9 cellular contexts compared by ENCODE assay signal in the genomic region with DNA sequence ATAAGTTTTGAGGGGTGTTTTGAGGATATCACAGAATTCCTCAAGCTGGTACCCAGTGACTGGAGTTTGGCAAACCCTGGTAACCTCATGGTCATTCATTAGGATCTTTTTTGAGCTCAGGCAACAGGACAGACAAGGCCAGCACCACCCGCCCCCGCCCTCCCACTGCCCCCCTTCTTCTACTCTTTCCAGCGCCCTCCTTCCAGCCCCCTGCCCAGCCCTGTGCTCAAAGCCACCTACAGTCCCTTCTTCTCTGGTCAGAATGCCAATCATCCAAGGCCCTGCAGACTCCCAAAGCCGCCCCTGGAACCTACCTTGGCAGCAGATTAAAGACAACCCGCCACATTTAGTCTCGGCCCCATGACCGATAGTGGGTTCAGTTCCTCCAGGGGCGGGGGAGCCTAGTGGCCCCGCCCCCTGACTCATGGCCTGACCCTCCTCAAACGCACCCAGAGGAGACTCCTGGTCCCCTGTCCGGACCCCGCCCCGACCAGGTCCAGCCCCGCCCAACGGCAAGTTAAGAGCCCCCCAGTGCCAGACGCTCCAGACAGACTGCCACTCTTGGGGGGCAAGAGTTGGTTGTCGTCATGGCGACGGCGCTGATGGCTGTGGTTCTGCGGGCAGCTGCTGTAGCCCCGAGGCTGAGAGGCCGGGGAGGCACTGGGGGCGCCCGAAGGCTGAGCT. TPM values are rescaled to one million over a fixed set of nuclear protein-coding genes. Genes with fewer than 3 reads are reported as not detected.
A peak's percentile ranks its signal among the peaks of the same experiment; 100 is the strongest.
DNase-seq lines count a peak whose midpoint lies in the region; TF ChIP-seq lines count a peak whose summit lies in the region.
"Had no signal": no experiment of that assay in that cellular context is flagged by ENCODE, and none has a peak within 500 bp of the region (broad histone marks: within the 10 kb centered on the region; RNA-seq: fewer than 3 reads in every experiment).

A gene with protein sequence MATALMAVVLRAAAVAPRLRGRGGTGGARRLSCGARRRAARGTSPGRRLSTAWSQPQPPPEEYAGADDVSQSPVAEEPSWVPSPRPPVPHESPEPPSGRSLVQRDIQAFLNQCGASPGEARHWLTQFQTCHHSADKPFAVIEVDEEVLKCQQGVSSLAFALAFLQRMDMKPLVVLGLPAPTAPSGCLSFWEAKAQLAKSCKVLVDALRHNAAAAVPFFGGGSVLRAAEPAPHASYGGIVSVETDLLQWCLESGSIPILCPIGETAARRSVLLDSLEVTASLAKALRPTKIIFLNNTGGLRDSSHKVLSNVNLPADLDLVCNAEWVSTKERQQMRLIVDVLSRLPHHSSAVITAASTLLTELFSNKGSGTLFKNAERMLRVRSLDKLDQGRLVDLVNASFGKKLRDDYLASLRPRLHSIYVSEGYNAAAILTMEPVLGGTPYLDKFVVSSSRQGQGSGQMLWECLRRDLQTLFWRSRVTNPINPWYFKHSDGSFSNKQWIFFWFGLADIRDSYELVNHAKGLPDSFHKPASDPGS (plus strand): TSS at position 546 of the 684 bp plus-strand sequence. CDS start 42 bp downstream, at position 588.

- H3K36me3 ChIP-seq in ACC112 (ENCODE audit: insufficient read depth, low read length) (no peaks in the 10 kb centered on the region), colonic mucosa (no peaks in the 10 kb centered on the region), mesendoderm (ENCODE audit: control insufficient read depth, insufficient read depth, low read length) (no peaks in the 10 kb centered on the region), uterus (no peaks in the 10 kb centered on the region)

- H4K5ac ChIP-seq in mesendoderm (ENCODE audit: low read length) = no peak within 1 kb of the TSS

- H3K27me3 ChIP-seq in ACC112 (ENCODE audit: insufficient read depth, low read length) (no peaks in the 10 kb centered on the region), colonic mucosa (peaks cover 18% of the 10 kb centered on the region), mesendoderm (ENCODE audit: insufficient read depth, low read length, poor library complexity) (peaks cover 9% of the 10 kb centered on the region), uterus (peaks cover 11 to 21% of the 10 kb centered on the region in 2 donors)

- WGBS in mesendoderm (ENCODE audit: extremely low coverage, insufficient coverage, low lambda C conversion rate) = no CpG with 5 or more reads among the region's 25 CpGs

- no peak within 1 kb of the TSS for H3K23ac ChIP-seq in mesendoderm (ENCODE audit: low read length)

- no peak within 1 kb of the TSS for H3K18ac ChIP-seq in mesendoderm (ENCODE audit: low read length)

- H3K4ac ChIP-seq in mesendoderm (ENCODE audit: low read depth, low read length) = no peak within 1 kb of the TSS

- H3K4me1 ChIP-seq in ACC112 (ENCODE audit: control insufficient read depth, insufficient read depth, low read length, unreplicated experiment) = peaks cover 31% of the 10 kb centered on the region
- peaks cover 11% of the 10 kb centered on the region for H3K4me1 ChIP-seq in colonic mucosa
- peaks cover 2% of the 10 kb centered on the region for H3K4me1 ChIP-seq in mesendoderm (ENCODE audit: control insufficient read depth, low read depth, low read length)
- peaks cover 0 to 27% of the 10 kb centered on the region in 2 donors for H3K4me1 ChIP-seq in uterus

- TF ChIP-seq POLR2A in uterus (IDR thresholded peaks at IDR 0.05) = no peak

- H4K8ac ChIP-seq in mesendoderm (ENCODE audit: low read depth, low read length) = no peak within 1 kb of the TSS

- no peak within 1 kb of the TSS for H2BK120ac ChIP-seq in mesendoderm (ENCODE audit: low read depth, low read length)

- peak within 1 kb of the TSS; percentile 97 for H3K56ac ChIP-seq in mesendoderm (ENCODE audit: low read length)

- H3K79me1 ChIP-seq in mesendoderm (ENCODE audit: low read length) = no peaks in the 10 kb centered on the region

- no peak within 1 kb of the TSS for H2BK15ac ChIP-seq in mesendoderm (replicated peaks; ENCODE audit: low read depth)

- peak within 1 kb of the TSS; percentile 15; the same call in 1 of the 2 replicates for H3K27ac ChIP-seq in ACC112 (ENCODE audit: low read depth, low read length)
- H3K27ac ChIP-seq in colonic mucosa = peak within 1 kb of the TSS; percentile 82
- no peak within 1 kb of the TSS for H3K27ac ChIP-seq in mesendoderm (ENCODE audit: low read depth, low read length)
- H3K27ac ChIP-seq in uterus = no peak within 1 kb of the TSS

- H3K4me2 ChIP-seq in mesendoderm (ENCODE audit: low read length) = peak within 1 kb of the TSS; percentile 39

- peaks cover 6% of the 10 kb centered on the region for H3K79me2 ChIP-seq in ACC112 (ENCODE audit: control insufficient read depth, insufficient read depth, low read length, unreplicated experiment)
- H3K79me2 ChIP-seq in mesendoderm (ENCODE audit: control insufficient read depth, insufficient read depth, low read length) = no peaks in the 10 kb centered on the region

- H3K4me3 ChIP-seq in ACC112 (ENCODE audit: low read depth, low read length) = peak within 1 kb of the TSS; percentile 88
- H3K4me3 ChIP-seq in HFF-Myc (replicated peaks; ENCODE audit: low read depth, low read length) = peak within 1 kb of the TSS; percentile 25
- peak within 1 kb of the TSS; percentile 62 for H3K4me3 ChIP-seq in colonic mucosa
- no peak within 1 kb of the TSS for H3K4me3 ChIP-seq in mesendoderm (ENCODE audit: low read length)
- H3K4me3 ChIP-seq in uterus = peak within 1 kb of the TSS in 1 of 2 donors; percentile 9

- TF ChIP-seq CTCF in HFF-Myc (IDR thresholded peaks at IDR 0.05; ENCODE audit: low read depth, low read length, missing control alignments) (no peak), colonic mucosa (IDR thresholded peaks at IDR 0.05) (no peak), uterus (IDR thresholded peaks at IDR 0.05) (no peak)

- no peak within 1 kb of the TSS for H2BK5ac ChIP-seq in mesendoderm (ENCODE audit: low read length)

- no peak within 1 kb of the TSS for H2AK5ac ChIP-seq in mesendoderm (ENCODE audit: low read length)

- no peak within 1 kb of the TSS for H2AFZ ChIP-seq in ACC112 (ENCODE audit: low read length, unreplicated experiment)

- no peaks in the 10 kb centered on the region for H3K9me3 ChIP-seq in colonic mucosa
- no peaks in the 10 kb centered on the region for H3K9me3 ChIP-seq in uterus

- in situ Hi-C loops in KBM-7 (cut with MboI; ENCODE audit: low pct_unique_long_range_greater_than_20kb, low sequenced_read_pairs) = no loop called here

- H3K9ac ChIP-seq in colonic mucosa (ENCODE audit: low read depth in 2 of 2, low read length in 2 of 2) (peak within 1 kb of the TSS; percentile 30 to 73), mesendoderm (ENCODE audit: low read length) (peak within 1 kb of the TSS; percentile 31)

- intact Hi-C loops in colonic mucosa (cut with DNase I) = no loop called here
- intact Hi-C loops in uterus (cut with DNase I; ENCODE audit: low total_unique reads) = no loop called here

- no peak for DNase-seq in HFF-Myc (ENCODE audit: extremely low read depth, low read depth)
- peak; percentile 29 for DNase-seq in colonic mucosa
- peak; percentile 37 for DNase-seq in mesendoderm
- DNase-seq in NCI-H1436 (lab: John Stamatoyannopoulos, UW) = no peak
- DNase-seq in uterus = no peak
- no peak for DNase-seq in KBM-7
- DNase-seq in stimulated activated CD4-positive, alpha-beta T cell treated with anti-CD3 and anti-CD28 coated beads, Interleukin-4, amount 100 ng/mL, for 24 hours = no peak
- DNase-seq: NK-92 treated with Interleukin-12 subunit alpha and Interleukin-12 subunit beta, amount 100 ng/mL, for 24 hours had no signal

RNA-seq across cellular contexts. Expression of the gene that starts here (rescaled TPM):
- total RNA-seq in colonic mucosa (10 to 100 TPM in 1 of 2 donors, 1 to 10 TPM in 1; 5.2 to 14.0 TPM), uterus (1 to 10 TPM; 1.3 to 9.7 (median 2.6) TPM)
- 0.98 TPM for polyA plus RNA-seq in mesendoderm (2013, experiment 1 of 2)
- 0.92 TPM for polyA plus RNA-seq in mesendoderm (2013, experiment 2 of 2)

Comparison
In these comparisons a context has a peak if more than half of its experiments do, and no peak if none do; other contexts are left out.
1. H3K27ac ChIP-seq: peak in ACC112 (single experiment) and colonic mucosa (single experiment); none in mesendoderm (single experiment) and uterus (0 of 2).
2. DNase-seq: peak in colonic mucosa (single experiment) and mesendoderm (single experiment); none in HFF-Myc (single experiment), NCI-H1436 (single experiment), uterus (0 of 2), KBM-7 (single experiment) and stimulated activated CD4-positive, alpha-beta T cell treated with anti-CD3 and anti-CD28 coated beads, Interleukin-4, amount 100 ng/mL, for 24 hours (single experiment).